13 cellular contexts compared by ENCODE assay signal in genomic region chr11:112364962-112365481, GRCh38.
A peak's percentile ranks its signal among the peaks of the same experiment; 100 is the strongest.
DNase-seq lines count a peak whose midpoint lies in the region; ATAC-seq and TF ChIP-seq lines count a peak whose summit lies in the region.
"Had no signal": no experiment of that assay in that cellular context is flagged by ENCODE, and none has a peak within 500 bp of the region (broad histone marks: within the 10 kb centered on the region; RNA-seq: fewer than 3 reads in every experiment).

No MANE protein-coding gene starts in this region.

- H3K36me3 Mint-ChIP-seq in naive thymus-derived CD8-positive, alpha-beta T cell, result peaks cover 0 to 13% (median 0%) of the 10 kb centered on the region in 3 donors
- H3K36me3 Mint-ChIP-seq in activated CD4-positive, alpha-beta T cell treated with anti-CD3 and anti-CD28 coated beads, Interleukin-2, amount 10 ng/mL, durations not matched to agents 24 days and 14 days (ENCODE audit: low read depth), result no peaks in the 10 kb centered on the region
- H3K36me3 Mint-ChIP-seq: CD14-positive monocyte had no signal

- peak overlapping the region; percentile 47 for H3K27ac ChIP-seq in colonic mucosa
- no peak overlapping the region for H3K27ac ChIP-seq in testis

- H3K4me3 Mint-ChIP-seq in naive thymus-derived CD8-positive, alpha-beta T cell, result no peak overlapping the region
- no peak overlapping the region for H3K4me3 Mint-ChIP-seq in activated CD4-positive, alpha-beta T cell treated with anti-CD3 and anti-CD28 coated beads, Interleukin-2, amount 10 ng/mL, durations not matched to agents 24 days and 14 days
- H3K4me3 Mint-ChIP-seq: CD14-positive monocyte, neural crest cell had no signal

- H3K9me3 Mint-ChIP-seq in naive thymus-derived CD8-positive, alpha-beta T cell, result no peaks in the 10 kb centered on the region
- no peaks in the 10 kb centered on the region for H3K9me3 Mint-ChIP-seq in activated CD4-positive, alpha-beta T cell treated with anti-CD3 and anti-CD28 coated beads, Interleukin-2, amount 10 ng/mL, durations not matched to agents 24 days and 14 days
- H3K9me3 Mint-ChIP-seq: CD14-positive monocyte, neural crest cell had no signal

- intact Hi-C loops in colonic mucosa (cut with DNase I) (no loop called here), mucosa of descending colon (cut with DNase I, micrococcal nuclease) (no loop called here), testis (cut with DNase I; ENCODE audit: low total_unique reads) (no loop called here)
- intact Hi-C loops in activated CD4-positive, alpha-beta T cell treated with anti-CD3 and anti-CD28 coated beads, Interleukin-2, amount 10 ng/mL, durations not matched to agents 24 days and 14 days (cut with micrococcal nuclease), result no loop called here

- H3K9ac ChIP-seq in colonic mucosa (ENCODE audit: low read depth in 2 of 2, low read length in 2 of 2), result no peak overlapping the region

- H3K4me3 ChIP-seq in AG09309 (ENCODE audit: control insufficient read depth, low read depth, low read length), result no peak overlapping the region
- no peak overlapping the region for H3K4me3 ChIP-seq in colonic mucosa
- H3K4me3 ChIP-seq in mucosa of descending colon, result no peak overlapping the region
- no peak overlapping the region for H3K4me3 ChIP-seq in testis

- H3K27me3 Mint-ChIP-seq in naive thymus-derived CD8-positive, alpha-beta T cell, result no peaks in the 10 kb centered on the region
- no peaks in the 10 kb centered on the region for H3K27me3 Mint-ChIP-seq in activated CD4-positive, alpha-beta T cell treated with anti-CD3 and anti-CD28 coated beads, Interleukin-2, amount 10 ng/mL, durations not matched to agents 24 days and 14 days

- 67 to 73% methylated on average over 7 of the region's 7 CpGs for WGBS in testis, 2 donors

- peaks cover 0 to 2% (median 0%) of the 10 kb centered on the region in 4 donors for H3K4me1 Mint-ChIP-seq in naive thymus-derived CD8-positive, alpha-beta T cell
- H3K4me1 Mint-ChIP-seq in activated CD4-positive, alpha-beta T cell treated with anti-CD3 and anti-CD28 coated beads, Interleukin-2, amount 10 ng/mL, durations not matched to agents 24 days and 14 days, result no peaks in the 10 kb centered on the region
- H3K4me1 Mint-ChIP-seq: CD14-positive monocyte had no signal

- H3K9me3 ChIP-seq in colonic mucosa (no peaks in the 10 kb centered on the region), mucosa of descending colon (no peaks in the 10 kb centered on the region), testis (no peaks in the 10 kb centered on the region)

- ATAC-seq in mucosa of descending colon, result peak; percentile 73
- no peak for ATAC-seq in naive thymus-derived CD8-positive, alpha-beta T cell
- ATAC-seq in HG03196 (IDR thresholded peaks at IDR 0.05; ENCODE audit: unreplicated experiment), result no peak

- TF ChIP-seq POLR2A in testis (IDR thresholded peaks at IDR 0.05), result no peak

- DNase-seq in AG09309 (ENCODE audit: low read depth), result peak; percentile 41
- peak; percentile 92 for DNase-seq in M059J (ENCODE audit: low read depth)
- DNase-seq in colonic mucosa, result no peak
- DNase-seq in mucosa of descending colon, result peak in 1 of 3 donors; percentile 30
- no peak for DNase-seq in naive thymus-derived CD8-positive, alpha-beta T cell
- no peak for DNase-seq in activated CD4-positive, alpha-beta T cell treated with anti-CD3 and anti-CD28 coated beads, Interleukin-2, amount 10 ng/mL, durations not matched to agents 24 days and 14 days
- no peak for DNase-seq in testis
- DNase-seq: effector CD4-positive, alpha-beta T cell; NCI-H2029; OCI-M1 had no signal

- TF ChIP-seq CTCF in AG09309 (IDR thresholded peaks at IDR 0.05; ENCODE audit: control insufficient read depth, insufficient read depth, low read depth, low read length, missing control alignments) (no peak), colonic mucosa (IDR thresholded peaks at IDR 0.05) (no peak), mucosa of descending colon (IDR thresholded peaks at IDR 0.05) (no peak), testis (IDR thresholded peaks at IDR 0.05) (no peak)

- no peak overlapping the region for H3K27ac Mint-ChIP-seq in naive thymus-derived CD8-positive, alpha-beta T cell
- no peak overlapping the region for H3K27ac Mint-ChIP-seq in activated CD4-positive, alpha-beta T cell treated with anti-CD3 and anti-CD28 coated beads, Interleukin-2, amount 10 ng/mL, durations not matched to agents 24 days and 14 days

- H3K27me3 ChIP-seq in colonic mucosa (no peaks in the 10 kb centered on the region), testis (no peaks in the 10 kb centered on the region)

- no peaks in the 10 kb centered on the region for H3K36me3 ChIP-seq in colonic mucosa
- H3K36me3 ChIP-seq in mucosa of descending colon (ENCODE audit: low read depth), result no peaks in the 10 kb centered on the region
- H3K36me3 ChIP-seq in testis (ENCODE audit: low read depth, missing control alignments), result no peaks in the 10 kb centered on the region

- H3K4me1 ChIP-seq in colonic mucosa (no peaks in the 10 kb centered on the region), mucosa of descending colon (ENCODE audit: low read depth) (no peaks in the 10 kb centered on the region), testis (no peaks in the 10 kb centered on the region)

- POLR2A ChIA-PET in naive thymus-derived CD8-positive, alpha-beta T cell (lab: Charles Lee), result no interaction called here

Comparison
In these comparisons a context has a peak if more than half of its experiments do, and no peak if none do; other contexts are left out.
1. DNase-seq: peak in AG09309 (single experiment) and M059J (single experiment); none in colonic mucosa (single experiment), naive thymus-derived CD8-positive, alpha-beta T cell (0 of 10), activated CD4-positive, alpha-beta T cell treated with anti-CD3 and anti-CD28 coated beads, Interleukin-2, amount 10 ng/mL, durations not matched to agents 24 days and 14 days (single experiment) and testis (single experiment).